In the genomic region with DNA sequence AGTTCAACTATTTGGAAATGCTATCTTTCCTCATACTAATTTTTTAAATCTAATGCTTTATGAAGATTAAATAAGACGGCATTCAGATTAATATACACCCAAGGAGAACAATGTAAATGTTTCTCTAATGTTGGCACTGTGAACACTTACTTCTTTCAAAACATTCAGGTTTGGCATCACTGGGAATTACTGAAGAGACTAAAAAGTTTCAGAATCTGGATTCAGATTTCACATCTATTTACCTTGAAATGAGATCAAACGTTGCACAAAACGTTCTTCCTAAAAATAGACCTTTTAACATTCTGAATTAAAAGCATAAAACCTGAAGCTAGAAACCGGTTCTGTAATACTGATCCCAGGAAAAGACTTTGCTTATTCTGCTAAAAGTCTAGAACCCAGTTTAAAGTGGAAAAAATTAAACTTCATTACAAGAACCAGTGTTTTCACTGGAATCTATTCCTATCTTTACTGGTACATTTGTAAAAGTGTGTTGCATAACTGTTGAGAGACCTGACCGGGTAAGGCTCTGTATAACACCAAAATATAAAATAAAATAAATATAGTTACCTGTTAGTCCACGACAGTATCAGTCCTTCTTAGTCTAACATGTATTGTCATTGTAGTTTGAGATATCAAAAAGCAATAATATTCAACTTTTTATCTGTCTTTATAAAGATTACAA, we compare ENCODE assay signal across 6 cellular contexts.
"Had no signal": no experiment of that assay in that cellular context is flagged by ENCODE, and none has a peak within 500 bp of the region (broad histone marks: within the 10 kb centered on the region; RNA-seq: fewer than 3 reads in every experiment).

No MANE protein-coding gene starts in this region.

- FAIRE-seq: HepG2, HTR-8/SVneo, K562 had no signal

- H3K27ac ChIP-seq: HL-60 had no signal

- H3K4me3 ChIP-seq: K562 had no signal

- DNase-seq: IMR-90, KBM-7 had no signal

- ATAC-seq: HepG2, K562 had no signal
